In the genomic region with DNA sequence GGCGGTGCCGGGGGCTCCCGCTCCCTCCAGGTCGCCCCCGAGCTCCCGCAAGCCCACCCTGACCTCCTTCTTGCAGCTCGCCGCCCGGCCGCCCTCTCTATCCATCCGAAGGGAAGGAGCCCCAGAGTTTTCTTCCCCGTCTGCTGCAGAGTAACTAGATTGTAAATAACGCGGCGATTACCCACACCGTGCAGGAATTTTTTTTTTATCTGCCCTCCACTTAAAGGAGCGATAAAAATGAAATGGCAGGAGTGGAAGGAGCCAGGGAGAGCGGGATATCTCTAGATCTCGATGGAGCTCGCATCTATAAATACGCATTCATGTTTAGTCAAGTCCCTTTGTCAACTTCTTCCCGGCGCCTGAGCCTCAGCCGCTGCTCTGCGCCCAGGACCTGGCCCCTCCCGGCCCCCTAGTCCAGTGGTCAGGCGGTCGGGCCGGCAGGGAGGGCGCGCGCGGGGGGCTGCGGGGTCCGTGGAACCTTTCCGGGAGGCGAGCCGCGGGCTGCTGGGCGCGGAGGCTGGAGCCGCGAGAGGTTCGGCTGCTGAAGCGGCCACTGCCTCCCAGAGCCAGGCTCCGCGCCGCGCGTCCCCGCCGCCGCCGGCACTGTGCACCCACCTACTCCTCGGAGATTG, we compare ENCODE assay signal across 8 cellular contexts.
DNase-seq lines count a peak whose midpoint lies in the region; ATAC-seq and TF ChIP-seq lines count a peak whose summit lies in the region.

No MANE protein-coding gene starts in this region.

- H3K27ac Mint-ChIP-seq in activated CD4-positive, alpha-beta T cell treated with anti-CD3 and anti-CD28 coated beads for 36 hours, result no peak overlapping the region
- no peak overlapping the region for H3K27ac Mint-ChIP-seq in stimulated activated naive CD8-positive, alpha-beta T cell treated with anti-CD3 and anti-CD28 coated beads, Interleukin-15, Interleukin-2, amounts not matched to agents 100 ng/mL and 50 ng/mL, for 24 hours

- H3K4me3 ChIP-seq in choroid plexus epithelial cell (ENCODE audit: low read depth, low read length), result peak overlapping the region; percentile 87

- peaks cover 57% of the 10 kb centered on the region for H3K27me3 Mint-ChIP-seq in activated CD4-positive, alpha-beta T cell treated with anti-CD3 and anti-CD28 coated beads for 36 hours
- peaks cover 77% of the 10 kb centered on the region for H3K27me3 Mint-ChIP-seq in stimulated activated naive CD8-positive, alpha-beta T cell treated with anti-CD3 and anti-CD28 coated beads, Interleukin-15, Interleukin-2, amounts not matched to agents 100 ng/mL and 50 ng/mL, for 24 hours

- peaks cover 15% of the 10 kb centered on the region for H3K4me1 Mint-ChIP-seq in activated CD4-positive, alpha-beta T cell treated with anti-CD3 and anti-CD28 coated beads for 36 hours
- H3K4me1 Mint-ChIP-seq in stimulated activated naive CD8-positive, alpha-beta T cell treated with anti-CD3 and anti-CD28 coated beads, Interleukin-15, Interleukin-2, amounts not matched to agents 100 ng/mL and 50 ng/mL, for 24 hours (ENCODE audit: low read depth), result peaks cover 19% of the 10 kb centered on the region

- POLR2A ChIA-PET in activated CD4-positive, alpha-beta T cell treated with anti-CD3 and anti-CD28 coated beads for 36 hours (lab: Charles Lee), result no interaction called here

- ATAC-seq in activated CD4-positive, alpha-beta T cell treated with anti-CD3 and anti-CD28 coated beads for 36 hours, result peak; percentile 21
- ATAC-seq in left lobe of liver (peak; percentile 34), GM21528 (IDR thresholded peaks at IDR 0.05; ENCODE audit: low FRiP score, unreplicated experiment) (no peak)

- peak overlapping the region; percentile 69 for H3K4me3 Mint-ChIP-seq in activated CD4-positive, alpha-beta T cell treated with anti-CD3 and anti-CD28 coated beads for 36 hours
- peak overlapping the region; percentile 86 for H3K4me3 Mint-ChIP-seq in stimulated activated naive CD8-positive, alpha-beta T cell treated with anti-CD3 and anti-CD28 coated beads, Interleukin-15, Interleukin-2, amounts not matched to agents 100 ng/mL and 50 ng/mL, for 24 hours

- intact Hi-C loops in activated CD4-positive, alpha-beta T cell treated with anti-CD3 and anti-CD28 coated beads for 36 hours (cut with DNase I, micrococcal nuclease), result loop anchor here in 1 of 2 experiments (5.0 kb wide), 1 partner anchor 274 kb away; no protein-coding TSS in a partner anchor

- CTCF ChIA-PET in activated CD4-positive, alpha-beta T cell treated with anti-CD3 and anti-CD28 coated beads for 36 hours (lab: Charles Lee), result no interaction called here

- no peak for TF ChIP-seq CTCF in choroid plexus epithelial cell (conservative IDR thresholded peaks at IDR 0.05; ENCODE audit: low read depth, low read length)

- no peaks in the 10 kb centered on the region for H3K9me3 Mint-ChIP-seq in activated CD4-positive, alpha-beta T cell treated with anti-CD3 and anti-CD28 coated beads for 36 hours (ENCODE audit: low read depth)
- no peaks in the 10 kb centered on the region for H3K9me3 Mint-ChIP-seq in stimulated activated naive CD8-positive, alpha-beta T cell treated with anti-CD3 and anti-CD28 coated beads, Interleukin-15, Interleukin-2, amounts not matched to agents 100 ng/mL and 50 ng/mL, for 24 hours

- H3K36me3 Mint-ChIP-seq in activated CD4-positive, alpha-beta T cell treated with anti-CD3 and anti-CD28 coated beads for 36 hours (ENCODE audit: low read depth), result no peaks in the 10 kb centered on the region
- no peaks in the 10 kb centered on the region for H3K36me3 Mint-ChIP-seq in stimulated activated naive CD8-positive, alpha-beta T cell treated with anti-CD3 and anti-CD28 coated beads, Interleukin-15, Interleukin-2, amounts not matched to agents 100 ng/mL and 50 ng/mL, for 24 hours (ENCODE audit: low read depth)

- DNase-seq in activated CD4-positive, alpha-beta T cell treated with anti-CD3 and anti-CD28 coated beads for 36 hours, result peak; percentile 16
- DNase-seq in activated CD4-positive, alpha-beta T cell treated with anti-CD3 and anti-CD28 coated beads for 4 hours, result no peak
- DNase-seq in NCI-H526 (lab: John Stamatoyannopoulos, UW), result peak; percentile 32 to 77
- DNase-seq in choroid plexus epithelial cell (ENCODE audit: low read depth), result peak; percentile 70
- peak; percentile 55 for DNase-seq in left lobe of liver (ENCODE audit: low spot score)
- no peak for DNase-seq in SKM-1 treated with dmso at 0.1 percent for 144 hours (lab: John Stamatoyannopoulos, UW; ENCODE audit: unreplicated experiment)

Comparison
In these comparisons a context has a peak if more than half of its experiments do, and no peak if none do; other contexts are left out.
1. DNase-seq: peak in activated CD4-positive, alpha-beta T cell treated with anti-CD3 and anti-CD28 coated beads for 36 hours (single experiment), NCI-H526 (2 of 2), choroid plexus epithelial cell (single experiment) and left lobe of liver (single experiment); none in activated CD4-positive, alpha-beta T cell treated with anti-CD3 and anti-CD28 coated beads for 4 hours (0 of 2) and SKM-1 treated with dmso at 0.1 percent for 144 hours (single experiment).